In the genomic region with DNA sequence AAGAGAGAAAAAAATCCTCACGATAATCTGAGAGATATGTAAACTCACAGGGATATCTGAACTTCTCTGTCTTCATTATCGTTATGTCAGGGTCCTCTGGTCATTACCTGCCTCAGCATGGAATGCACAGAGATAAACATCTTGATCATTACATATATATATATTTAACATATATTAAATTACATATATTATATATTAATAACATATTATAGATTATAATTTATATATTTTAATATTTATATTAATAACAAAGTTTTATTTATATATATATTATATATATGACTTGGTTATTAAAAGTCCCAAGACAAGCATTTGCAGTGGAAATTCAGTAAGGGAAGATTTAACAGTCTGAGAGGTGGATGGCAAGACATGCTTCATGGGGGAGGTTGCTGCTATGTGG, we compare ENCODE assay signal across 9 cellular contexts.
"Had no signal": no experiment of that assay in that cellular context is flagged by ENCODE, and none has a peak within 500 bp of the region (broad histone marks: within the 10 kb centered on the region; RNA-seq: fewer than 3 reads in every experiment).

No MANE protein-coding gene starts in this region.

- H3K4me1 ChIP-seq: HAP-1 had no signal

- H3K27ac Mint-ChIP-seq: GM23338, HFFc6 had no signal

- H3K27ac ChIP-seq: GM23248 had no signal

- H3K9ac ChIP-seq: GM23248 had no signal

- ATAC-seq: GM23338, HCT116 had no signal

- H3K36me3 ChIP-seq: HAP-1 had no signal

- FAIRE-seq: H54 had no signal

- H3K4me3 Mint-ChIP-seq: GM23338, H9, HFFc6 had no signal

- DNase-seq: GM23248, GOT3, H7, H9, HFFc6 had no signal

- H3K9me3 ChIP-seq: HAP-1 had no signal

- H3K9me3 Mint-ChIP-seq: GM23338, H9 had no signal

- H2AFZ ChIP-seq: GM23248, GM23338 had no signal

- H3K4me2 ChIP-seq: GM23338 had no signal

- H3K4me3 ChIP-seq: GM23248, GM23338, HAP-1 had no signal
